In the genomic region with DNA sequence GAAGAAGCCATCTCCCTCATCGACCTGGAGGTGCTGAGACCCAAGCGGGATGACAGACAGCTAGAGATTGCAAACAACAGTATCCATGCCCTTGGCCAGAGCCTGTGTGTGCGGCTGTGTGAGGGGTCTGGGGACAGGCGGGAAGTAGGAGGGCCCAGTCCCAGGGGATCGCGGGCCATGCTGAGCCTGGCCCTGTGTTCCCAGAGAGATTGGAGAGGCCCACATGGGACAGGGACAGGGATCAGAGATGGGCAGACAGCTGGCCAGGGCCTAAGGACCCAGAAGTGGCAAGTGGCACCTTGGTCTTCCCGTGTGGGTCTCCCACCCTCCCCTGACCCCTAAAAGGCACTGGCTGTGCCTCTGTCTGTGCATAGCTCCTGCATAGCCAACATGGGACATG, we compare ENCODE assay signal across 39 cellular contexts. TPM values are rescaled to one million over a fixed set of nuclear protein-coding genes. Genes with fewer than 3 reads are reported as not detected.
"Had no signal": no experiment of that assay in that cellular context is flagged by ENCODE, and none has a peak within 500 bp of the region (broad histone marks: within the 10 kb centered on the region; RNA-seq: fewer than 3 reads in every experiment).

No MANE protein-coding gene starts in this region.

- H3K79me2 ChIP-seq: parathyroid adenoma had no signal

- H3K27ac Mint-ChIP-seq: dendritic cell treated with granulocyte-macrophage colony-stimulating factor and Interleukin-4, amounts not matched to agents 40 ng/mL and 50 ng/mL, for 4 days; mesothelial cell of epicardium; natural killer cell treated with Interleukin-12 subunit alpha and Interleukin-12 subunit beta and Interleukin-15 and Interleukin-18, amount 100 ng/mL, for 72 hours; neural progenitor cell; stimulated activated effector memory CD8-positive, alpha-beta T cell treated with anti-CD3 and anti-CD28 coated beads, Interleukin-12 subunit alpha, Interleukin-12 subunit beta, amount 100 ng/mL, for 72 hours had no signal

- ATAC-seq: foreskin keratinocyte; gastroesophageal sphincter; heart left ventricle; left cardiac atrium; left lung; mucosa of descending colon; natural killer cell treated with Interleukin-12 subunit alpha and Interleukin-12 subunit beta and Interleukin-15 and Interleukin-18, amount 100 ng/mL, for 72 hours; sciatic nerve; stimulated activated effector memory CD8-positive, alpha-beta T cell treated with anti-CD3 and anti-CD28 coated beads, Interleukin-12 subunit alpha, Interleukin-12 subunit beta, amount 100 ng/mL, for 72 hours had no signal

- H3K27ac ChIP-seq: colonic mucosa, esophagus muscularis mucosa, foreskin keratinocyte, gastroesophageal sphincter, heart left ventricle, left lung, neural progenitor cell, parathyroid adenoma, prostate gland, right atrium auricular region, stomach, thyroid gland had no signal

- H3K4me1 ChIP-seq: colonic mucosa, esophagus muscularis mucosa, foreskin keratinocyte, gastroesophageal sphincter, heart left ventricle, left lung, neural progenitor cell, parathyroid adenoma, prostate gland, right atrium auricular region, stomach, thyroid gland had no signal

- H3K27me3 ChIP-seq: colonic mucosa, esophagus muscularis mucosa, foreskin keratinocyte, gastroesophageal sphincter, heart left ventricle, left lung, neural progenitor cell, right atrium auricular region, stomach, thyroid gland had no signal

- H3K4me3 ChIP-seq: colonic mucosa, esophagus muscularis mucosa, gastroesophageal sphincter, heart left ventricle, left lung, mucosa of descending colon, neural progenitor cell, prostate gland, right atrium auricular region, smooth muscle cell, stomach, thyroid gland had no signal

- H3K27me3 Mint-ChIP-seq: dendritic cell treated with granulocyte-macrophage colony-stimulating factor and Interleukin-4, amounts not matched to agents 40 ng/mL and 50 ng/mL, for 4 days; naive B cell; natural killer cell treated with Interleukin-12 subunit alpha and Interleukin-12 subunit beta and Interleukin-15 and Interleukin-18, amount 100 ng/mL, for 72 hours had no signal

- H3K4me3 Mint-ChIP-seq: dendritic cell treated with granulocyte-macrophage colony-stimulating factor and Interleukin-4, amounts not matched to agents 40 ng/mL and 50 ng/mL, for 4 days; mesothelial cell of epicardium; naive B cell; natural killer cell treated with Interleukin-12 subunit alpha and Interleukin-12 subunit beta and Interleukin-15 and Interleukin-18, amount 100 ng/mL, for 72 hours; neural progenitor cell; stimulated activated effector memory CD8-positive, alpha-beta T cell treated with anti-CD3 and anti-CD28 coated beads, Interleukin-12 subunit alpha, Interleukin-12 subunit beta, amount 100 ng/mL, for 72 hours had no signal

- H3K9me3 ChIP-seq: colonic mucosa, esophagus muscularis mucosa, gastroesophageal sphincter, heart left ventricle, left lung, mucosa of descending colon, prostate gland, right atrium auricular region, stomach, thyroid gland had no signal

- H3K4me2 ChIP-seq: neural progenitor cell, smooth muscle cell had no signal

- H3K9ac ChIP-seq: neural progenitor cell, parathyroid adenoma had no signal

- H3K36me3 Mint-ChIP-seq: natural killer cell treated with Interleukin-12 subunit alpha and Interleukin-12 subunit beta and Interleukin-15 and Interleukin-18, amount 100 ng/mL, for 72 hours; stimulated activated effector memory CD8-positive, alpha-beta T cell treated with anti-CD3 and anti-CD28 coated beads, Interleukin-12 subunit alpha, Interleukin-12 subunit beta, amount 100 ng/mL, for 72 hours had no signal

- H3K4me1 Mint-ChIP-seq: naive B cell had no signal

- H3K9me3 Mint-ChIP-seq: dendritic cell treated with granulocyte-macrophage colony-stimulating factor and Interleukin-4, amounts not matched to agents 40 ng/mL and 50 ng/mL, for 4 days; mesothelial cell of epicardium; naive B cell; natural killer cell treated with Interleukin-12 subunit alpha and Interleukin-12 subunit beta and Interleukin-15 and Interleukin-18, amount 100 ng/mL, for 72 hours; neural progenitor cell; stimulated activated effector memory CD8-positive, alpha-beta T cell treated with anti-CD3 and anti-CD28 coated beads, Interleukin-12 subunit alpha, Interleukin-12 subunit beta, amount 100 ng/mL, for 72 hours had no signal

- H2AFZ ChIP-seq: neural progenitor cell, parathyroid adenoma had no signal

- DNase-seq: colonic mucosa; effector CD8-positive, alpha-beta T cell; foreskin keratinocyte; heart left ventricle; hippocampal formation; left cardiac atrium; left lung; mesenchymal stem cell; mucosa of descending colon; naive B cell; stimulated activated CD4-positive, alpha-beta T cell treated with anti-CD3 and anti-CD28 coated beads, Interleukin-2, amount 100 ng/mL, for 24 hours; stimulated activated CD4-positive, alpha-beta T cell treated with anti-CD3 and anti-CD28 coated beads, Interleukin-4, amount 100 ng/mL, for 24 hours; stimulated activated naive CD4-positive, alpha-beta T cell treated with Interleukin-2 at 50 U/mL for 16 hours; stomach; thyroid gland; trophoblast cell had no signal

- FAIRE-seq: endothelial cell of umbilical vein, islet of Langerhans had no signal

- H3K36me3 ChIP-seq: colonic mucosa, neural progenitor cell, prostate gland had no signal

RNA-seq across cellular contexts. Expression of gene RHO, which starts 10.9 kb away (rescaled TPM):
- total RNA-seq: colonic mucosa; endothelial cell of umbilical vein; epithelial cell of proximal tubule; esophagus muscularis mucosa; fibroblast of lung; foreskin keratinocyte; gastroesophageal sphincter; heart left ventricle; kidney epithelial cell; left cardiac atrium; left lung; lower leg skin; lung microvascular endothelial cell; mucosa of descending colon; natural killer cell treated with Interleukin-12 subunit alpha and Interleukin-12 subunit beta and Interleukin-15 and Interleukin-18, amount 100 ng/mL, for 72 hours; osteoblast; right atrium auricular region; sciatic nerve; stomach; subcutaneous adipose tissue; temporal lobe; thyroid gland; urinary bladder had no signal
- polyA plus RNA-seq: endothelial cell of umbilical vein, fibroblast of lung, foreskin keratinocyte, smooth muscle cell, stomach, urinary bladder had no signal

RNA-seq across cellular contexts. Expression of gene H1-8, which starts 25.5 kb away (rescaled TPM):
- total RNA-seq: colonic mucosa; endothelial cell of umbilical vein; epithelial cell of proximal tubule; esophagus muscularis mucosa; fibroblast of lung; foreskin keratinocyte; gastroesophageal sphincter; heart left ventricle; kidney epithelial cell; left cardiac atrium; left lung; lower leg skin; lung microvascular endothelial cell; mesothelial cell of epicardium; mucosa of descending colon; natural killer cell treated with Interleukin-12 subunit alpha and Interleukin-12 subunit beta and Interleukin-15 and Interleukin-18, amount 100 ng/mL, for 72 hours; osteoblast; prostate gland; right atrium auricular region; sciatic nerve; smooth muscle cell; stomach; subcutaneous adipose tissue; temporal lobe; thyroid gland; urinary bladder had no signal
- polyA plus RNA-seq: endothelial cell of umbilical vein, fibroblast of lung, foreskin keratinocyte, heart left ventricle, smooth muscle cell, stomach, urinary bladder had no signal
